In genomic region chr15:73287019-73287418, GRCh38 we compare ENCODE assay signal across 25 cellular contexts.
DNase-seq lines count a peak whose midpoint lies in the region; ATAC-seq and TF ChIP-seq lines count a peak whose summit lies in the region.
"Had no signal": no experiment of that assay in that cellular context is flagged by ENCODE, and none has a peak within 500 bp of the region (broad histone marks: within the 10 kb centered on the region; RNA-seq: fewer than 3 reads in every experiment).

No MANE protein-coding gene starts in this region.

- H3K9me3 ChIP-seq in BLaER1 treated with 17β-estradiol and CSF1 and Interleukin-3, amounts not matched to agents 10 nM and 100 nM (replicated peaks in 1 of 11), result no peaks in the 10 kb centered on the region
- no peaks in the 10 kb centered on the region for H3K9me3 ChIP-seq in adipocyte (ENCODE audit: control insufficient read depth, low read length)
- H3K9me3 ChIP-seq in neutrophil, result no peaks in the 10 kb centered on the region
- no peaks in the 10 kb centered on the region for H3K9me3 ChIP-seq in right cardiac atrium (ENCODE audit: control insufficient read depth, low read length)
- H3K9me3 ChIP-seq: colonic mucosa, SJCRH30, stomach had no signal

- no peaks in the 10 kb centered on the region for H4K20me1 ChIP-seq in BLaER1 treated with 17β-estradiol and CSF1 and Interleukin-3, amounts not matched to agents 10 nM and 100 nM

- WGBS in right cardiac atrium, result 69% methylated on average over 1 of the region's 1 CpG

- peaks cover 2% of the 10 kb centered on the region for H3K27me3 Mint-ChIP-seq in glutamatergic neuron (ENCODE audit: unreplicated experiment)
- H3K27me3 Mint-ChIP-seq: activated naive CD8-positive, alpha-beta T cell treated with anti-CD3 and anti-CD28 coated beads for 36 hours; brain; CD4-positive, alpha-beta T cell; naive thymus-derived CD8-positive, alpha-beta T cell had no signal

- H3K4me1 Mint-ChIP-seq in glutamatergic neuron (ENCODE audit: low read depth, unreplicated experiment), result peaks cover 10% of the 10 kb centered on the region
- H3K4me1 Mint-ChIP-seq: activated naive CD8-positive, alpha-beta T cell treated with anti-CD3 and anti-CD28 coated beads for 36 hours; brain; immature natural killer cell; WTC11 had no signal

- H3K9ac ChIP-seq in BLaER1 treated with 17β-estradiol and CSF1 and Interleukin-3, amounts not matched to agents 10 nM and 100 nM, result peak overlapping the region in 4 of 11 experiments; percentile 40 to 61 (median 48); a peak in 7 of 22 replicates
- H3K9ac ChIP-seq in adipocyte (ENCODE audit: low read length), result no peak overlapping the region
- H3K9ac ChIP-seq: parathyroid adenoma had no signal

- peaks cover 5% of the 10 kb centered on the region for H3K36me3 Mint-ChIP-seq in glutamatergic neuron (ENCODE audit: unreplicated experiment)

- peak overlapping the region in 8 of 11 experiments; percentile 41 to 79 (median 56); a peak in 15 of 22 replicates for H3K27ac ChIP-seq in BLaER1 treated with 17β-estradiol and CSF1 and Interleukin-3, amounts not matched to agents 10 nM and 100 nM
- H3K27ac ChIP-seq in neutrophil (peak overlapping the region; percentile 84), right cardiac atrium (ENCODE audit: low read length) (no peak overlapping the region)
- H3K27ac ChIP-seq: colonic mucosa, parathyroid adenoma, SJCRH30, stomach had no signal

- peak overlapping the region; percentile 14 to 72 (median 51); a peak in 21 of 22 replicates for H3K4me2 ChIP-seq in BLaER1 treated with 17β-estradiol and CSF1 and Interleukin-3, amounts not matched to agents 10 nM and 100 nM

- H3K4me1 ChIP-seq in BLaER1 treated with 17β-estradiol and CSF1 and Interleukin-3, amounts not matched to agents 10 nM and 100 nM, result peaks cover 10 to 43% (median 24%) of the 10 kb centered on the region in 10 experiments
- H3K4me1 ChIP-seq in adipocyte (ENCODE audit: control insufficient read depth, insufficient read depth, low read length), result peaks cover 21% of the 10 kb centered on the region
- peaks cover 55 to 60% of the 10 kb centered on the region in 2 experiments for H3K4me1 ChIP-seq in neutrophil (ENCODE audit: control insufficient read depth in 1 of 2, insufficient read depth in 1 of 2, low read depth in 1 of 2, low read length in 1 of 2)
- H3K4me1 ChIP-seq in right cardiac atrium (ENCODE audit: control insufficient read depth, insufficient read depth, low read length), result no peaks in the 10 kb centered on the region
- H3K4me1 ChIP-seq: colonic mucosa, parathyroid adenoma, SJCRH30, stomach had no signal

- ATAC-seq in right cardiac atrium (no peak), HG02840 (IDR thresholded peaks at IDR 0.05; ENCODE audit: low FRiP score, unreplicated experiment) (no peak)
- ATAC-seq: naive thymus-derived CD8-positive, alpha-beta T cell; WTC11 had no signal

- DNase-seq in NOMO-1 treated with DMSO at 0.1 percent for 48 hours (lab: John Stamatoyannopoulos, UW; ENCODE audit: unreplicated experiment), result peak; percentile 98
- peak; percentile 39 for DNase-seq in adipocyte (ENCODE audit: low read depth)
- no peak for DNase-seq in glutamatergic neuron
- DNase-seq in NCI-H526 (lab: John Stamatoyannopoulos, UW), result no peak
- no peak for DNase-seq in right cardiac atrium
- DNase-seq: activated CD8-positive, alpha-beta memory T cell treated with anti-CD3 and anti-CD28 coated beads for 24 hours; activated naive CD8-positive, alpha-beta T cell treated with anti-CD3 and anti-CD28 coated beads for 36 hours; activated T-cell treated with anti-CD3 and anti-CD28 coated beads, Interleukin-2, amount 50 U/mL, for 48 hours; CD4-positive, alpha-beta T cell; colonic mucosa; DMS53; immature natural killer cell; naive thymus-derived CD8-positive, alpha-beta T cell; NCI-H1092 treated with DMSO at 0.1 percent for 48 hours; NCI-H2081 treated with DMSO at 0.1 percent for 48 hours; NCI-H524 treated with DMSO at 0.1 percent for 48 hours; SJCRH30; stimulated activated CD4-positive, alpha-beta T cell treated with anti-CD3 and anti-CD28 coated beads, Interleukin-1b, Interleukin-23, amount 100 ng/mL, for 48 hours; stomach had no signal

- H3K4me3 Mint-ChIP-seq in glutamatergic neuron (ENCODE audit: unreplicated experiment), result no peak overlapping the region
- H3K4me3 Mint-ChIP-seq: activated naive CD8-positive, alpha-beta T cell treated with anti-CD3 and anti-CD28 coated beads for 36 hours; brain; CD4-positive, alpha-beta T cell; immature natural killer cell; naive thymus-derived CD8-positive, alpha-beta T cell; WTC11 had no signal

- TF ChIP-seq CTCF in neutrophil (IDR thresholded peaks at IDR 0.05) (no peak), glutamatergic neuron (IDR thresholded peaks at IDR 0.05; ENCODE audit: partially characterized antibody, unreplicated experiment) (no peak)

- intact Hi-C loops in right cardiac atrium (cut with DNase I), result loop anchor here in 1 of 4 donors (10.0 kb wide), 1 partner anchor 408 kb away; no protein-coding TSS in a partner anchor

- H3K27me3 ChIP-seq in BLaER1 treated with 17β-estradiol and CSF1 and Interleukin-3, amounts not matched to agents 10 nM and 100 nM, result no peaks in the 10 kb centered on the region
- no peaks in the 10 kb centered on the region for H3K27me3 ChIP-seq in adipocyte (replicated peaks; ENCODE audit: control insufficient read depth, insufficient read depth, low read length)
- peaks cover 7% of the 10 kb centered on the region for H3K27me3 ChIP-seq in neutrophil
- no peaks in the 10 kb centered on the region for H3K27me3 ChIP-seq in right cardiac atrium (ENCODE audit: control insufficient read depth, insufficient read depth)
- H3K27me3 ChIP-seq: colonic mucosa, SJCRH30, stomach had no signal

- H3K4me3 ChIP-seq in BLaER1 treated with 17β-estradiol and CSF1 and Interleukin-3, amounts not matched to agents 10 nM and 100 nM, result no peak overlapping the region
- H3K4me3 ChIP-seq in adipocyte (ENCODE audit: low read length) (no peak overlapping the region), neutrophil (ENCODE audit: low read depth in 1 of 2, low read length in 1 of 2) (peak overlapping the region; percentile 16 to 26), right cardiac atrium (ENCODE audit: low read length) (no peak overlapping the region)
- H3K4me3 ChIP-seq: colonic mucosa, SJCRH30, stomach had no signal

- H3K27ac Mint-ChIP-seq in glutamatergic neuron (ENCODE audit: unreplicated experiment), result no peak overlapping the region
- H3K27ac Mint-ChIP-seq: activated naive CD8-positive, alpha-beta T cell treated with anti-CD3 and anti-CD28 coated beads for 36 hours; CD4-positive, alpha-beta T cell; immature natural killer cell; naive thymus-derived CD8-positive, alpha-beta T cell; WTC11 had no signal

- peaks cover 7 to 42% (median 30%) of the 10 kb centered on the region in 11 experiments; a peak in 15 of 22 replicates for H3K36me3 ChIP-seq in BLaER1 treated with 17β-estradiol and CSF1 and Interleukin-3, amounts not matched to agents 10 nM and 100 nM
- peaks cover 18% of the 10 kb centered on the region for H3K36me3 ChIP-seq in adipocyte (ENCODE audit: control insufficient read depth, insufficient read depth, low read length, severe bottlenecking)
- H3K36me3 ChIP-seq in neutrophil, result no peaks in the 10 kb centered on the region
- H3K36me3 ChIP-seq: SJCRH30 had no signal

- H3K9me3 Mint-ChIP-seq in glutamatergic neuron (ENCODE audit: unreplicated experiment), result peaks cover 2% of the 10 kb centered on the region
- H3K9me3 Mint-ChIP-seq: activated naive CD8-positive, alpha-beta T cell treated with anti-CD3 and anti-CD28 coated beads for 36 hours; brain; CD4-positive, alpha-beta T cell; immature natural killer cell; naive thymus-derived CD8-positive, alpha-beta T cell; WTC11 had no signal

Comparison
In these comparisons a context has a peak if more than half of its experiments do, and no peak if none do; other contexts are left out.
1. H3K4me3 ChIP-seq: peak in neutrophil (2 of 2); none in BLaER1 treated with 17β-estradiol and CSF1 and Interleukin-3, amounts not matched to agents 10 nM and 100 nM (0 of 10), adipocyte (single experiment) and right cardiac atrium (single experiment).
2. DNase-seq: peak in NOMO-1 treated with DMSO at 0.1 percent for 48 hours (single experiment) and adipocyte (single experiment); none in glutamatergic neuron (single experiment), NCI-H526 (0 of 2) and right cardiac atrium (0 of 3).